In the genomic region with DNA sequence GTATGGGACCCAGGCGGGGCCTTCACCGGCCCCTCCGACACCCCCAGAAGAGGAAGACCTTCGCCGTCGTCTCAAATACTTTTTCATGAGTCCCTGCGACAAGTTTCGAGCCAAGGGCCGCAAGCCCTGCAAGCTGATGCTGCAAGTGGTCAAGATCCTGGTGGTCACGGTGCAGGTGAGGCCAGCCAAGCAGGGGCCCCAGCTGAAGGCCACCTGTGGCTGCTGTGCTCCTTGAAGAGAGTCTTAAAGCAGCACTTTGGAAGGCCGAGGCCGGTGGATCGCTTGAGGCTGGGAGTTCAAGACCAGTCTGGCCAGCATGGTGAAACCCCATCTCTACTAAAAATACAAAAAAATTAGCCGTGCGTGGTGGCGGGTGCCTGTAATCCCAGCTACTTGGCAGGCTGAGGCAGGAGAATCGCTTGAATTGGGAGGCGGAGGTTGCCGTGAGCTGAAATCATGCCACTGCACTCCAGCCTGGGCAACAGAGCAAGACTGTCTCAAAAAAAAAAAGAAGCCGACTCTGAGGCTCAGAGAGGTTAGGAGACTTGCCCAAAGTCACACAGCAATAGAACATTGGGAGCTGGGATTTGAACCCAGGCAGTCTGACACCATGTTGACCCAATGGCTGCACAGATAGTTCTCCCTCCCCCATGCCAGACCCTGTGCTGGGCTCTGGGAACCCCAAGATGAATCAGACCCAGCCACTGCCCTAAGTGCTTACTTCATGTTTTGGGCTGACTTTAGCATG, we compare ENCODE assay signal across 30 cellular contexts. TPM values are rescaled to one million over a fixed set of nuclear protein-coding genes. Genes with fewer than 3 reads are reported as not detected.
"Had no signal": no experiment of that assay in that cellular context is flagged by ENCODE, and none has a peak within 500 bp of the region (broad histone marks: within the 10 kb centered on the region; RNA-seq: fewer than 3 reads in every experiment).

No MANE protein-coding gene starts in this region.

- H3K36me3 Mint-ChIP-seq: activated naive CD8-positive, alpha-beta T cell treated with anti-CD3 and anti-CD28 coated beads, Interleukin-2, amount 10 ng/mL, durations not matched to agents 7 days and 5 days had no signal

- H3K9ac ChIP-seq: SK-N-SH had no signal

- H3K4me2 ChIP-seq: SK-N-SH had no signal

- H3K9me3 ChIP-seq: ascending aorta, MG63, Peyer's patch, SJSA1, SK-N-SH had no signal

- H3K27me3 Mint-ChIP-seq: activated CD4-positive, alpha-beta memory T cell treated with anti-CD3 and anti-CD28 coated beads, Interleukin-2, amount 10 ng/mL, durations not matched to agents 7 days and 5 days; activated CD8-positive, alpha-beta memory T cell treated with anti-CD3 and anti-CD28 coated beads, Interleukin-2, amount 10 ng/mL, durations not matched to agents 7 days and 5 days; activated naive CD4-positive, alpha-beta T cell treated with anti-CD3 and anti-CD28 coated beads, Interleukin-2, amount 50 U/mL, for 24 hours; activated naive CD8-positive, alpha-beta T cell treated with anti-CD3 and anti-CD28 coated beads, Interleukin-2, amount 10 ng/mL, durations not matched to agents 7 days and 5 days; central memory CD8-positive, alpha-beta T cell had no signal

- H3K36me3 ChIP-seq: cardiac muscle cell had no signal

- FAIRE-seq: TTC549 had no signal

- H3K27ac Mint-ChIP-seq: activated CD4-positive, alpha-beta memory T cell treated with anti-CD3 and anti-CD28 coated beads, Interleukin-2, amount 10 ng/mL, durations not matched to agents 7 days and 5 days; activated CD8-positive, alpha-beta memory T cell treated with anti-CD3 and anti-CD28 coated beads, Interleukin-2, amount 10 ng/mL, durations not matched to agents 7 days and 5 days; activated naive CD4-positive, alpha-beta T cell treated with anti-CD3 and anti-CD28 coated beads, Interleukin-2, amount 50 U/mL, for 24 hours; activated naive CD8-positive, alpha-beta T cell treated with anti-CD3 and anti-CD28 coated beads, Interleukin-2, amount 10 ng/mL, durations not matched to agents 7 days and 5 days; activated T-helper 2 cell treated with anti-CD3 and anti-CD28 coated beads, Interferon-gamma antibody, Interleukin-2, Interleukin-4, amounts not matched to agents 10 μg/mL and 5 μg/mL and 100 μg/mL, durations not matched to agents 14 hours and 24 hours and 36 hours; T-helper 1 cell treated with Interleukin-12 subunit alpha and Interleukin-12 subunit beta and Interleukin-4 antibody, amounts not matched to agents 30 μg/mL and 1 μg/mL, for 36 hours; T-helper 2 cell treated with Interferon-gamma antibody and Interleukin-4, amounts not matched to agents 5 μg/mL and 100 μg/mL, for 36 hours had no signal

- H3K27me3 ChIP-seq: ascending aorta, cardiac muscle cell, MG63, Peyer's patch, SJSA1 had no signal

- H3K4me3 Mint-ChIP-seq: activated CD4-positive, alpha-beta memory T cell treated with anti-CD3 and anti-CD28 coated beads, Interleukin-2, amount 10 ng/mL, durations not matched to agents 7 days and 5 days; activated CD8-positive, alpha-beta memory T cell treated with anti-CD3 and anti-CD28 coated beads, Interleukin-2, amount 10 ng/mL, durations not matched to agents 7 days and 5 days; activated naive CD8-positive, alpha-beta T cell treated with anti-CD3 and anti-CD28 coated beads, Interleukin-2, amount 10 ng/mL, durations not matched to agents 7 days and 5 days; central memory CD8-positive, alpha-beta T cell; T-helper 1 cell treated with Interleukin-12 subunit alpha and Interleukin-12 subunit beta and Interleukin-4 antibody, amounts not matched to agents 30 μg/mL and 1 μg/mL, for 36 hours; T-helper 2 cell treated with Interferon-gamma antibody and Interleukin-4, amounts not matched to agents 5 μg/mL and 100 μg/mL, for 36 hours had no signal

- H3K9me2 ChIP-seq: SK-N-SH had no signal

- H3K27ac ChIP-seq: ascending aorta, cardiac muscle cell, Peyer's patch, SJSA1 had no signal

- DNase-seq: activated CD4-positive, alpha-beta memory T cell treated with anti-CD3 and anti-CD28 coated beads, Interleukin-2, amount 10 ng/mL, durations not matched to agents 7 days and 5 days; activated CD8-positive, alpha-beta memory T cell treated with anti-CD3 and anti-CD28 coated beads for 24 hours; activated CD8-positive, alpha-beta memory T cell treated with anti-CD3 and anti-CD28 coated beads, Interleukin-2, amount 10 ng/mL, durations not matched to agents 7 days and 5 days; activated CD8-positive, alpha-beta memory T cell treated with anti-CD3 and anti-CD28 coated beads, Interleukin-2, amount 50 U/mL, for 48 hours; activated gamma-delta T cell; activated naive CD4-positive, alpha-beta T cell treated with Interleukin-2 at 50 U/mL for 16 hours; activated naive CD8-positive, alpha-beta T cell treated with anti-CD3 and anti-CD28 coated beads, Interleukin-2, amount 10 ng/mL, durations not matched to agents 7 days and 5 days; activated T-cell treated with anti-CD3 and anti-CD28 coated beads, Interleukin-2, amount 50 U/mL, for 48 hours; amygdala; Karpas-422; MG63; NCI-H1048; NCI-H1436 treated with DMSO at 0.1 percent for 48 hours; NCI-H1694 treated with DMSO at 0.1 percent for 48 hours; NCI-H2029; NCI-H345; NCI-H524 treated with DMSO at 0.1 percent for 48 hours; Peyer's patch; RPMI8226; SHP77 treated with DMSO at 0.1 percent for 48 hours; SK-N-SH had no signal

- ATAC-seq: activated CD8-positive, alpha-beta memory T cell treated with anti-CD3 and anti-CD28 coated beads, Interleukin-2, amount 10 ng/mL, durations not matched to agents 7 days and 5 days had no signal

- H3K4me3 ChIP-seq: ascending aorta, cardiac muscle cell, MG63, Peyer's patch, SJSA1 had no signal

- H3K9me3 Mint-ChIP-seq: activated CD4-positive, alpha-beta memory T cell treated with anti-CD3 and anti-CD28 coated beads, Interleukin-2, amount 10 ng/mL, durations not matched to agents 7 days and 5 days; activated naive CD4-positive, alpha-beta T cell treated with anti-CD3 and anti-CD28 coated beads, Interleukin-2, amount 50 U/mL, for 24 hours; activated naive CD8-positive, alpha-beta T cell treated with anti-CD3 and anti-CD28 coated beads, Interleukin-2, amount 10 ng/mL, durations not matched to agents 7 days and 5 days; activated T-helper 2 cell treated with anti-CD3 and anti-CD28 coated beads, Interferon-gamma antibody, Interleukin-2, Interleukin-4, amounts not matched to agents 10 μg/mL and 5 μg/mL and 100 μg/mL, durations not matched to agents 14 hours and 24 hours and 36 hours; central memory CD8-positive, alpha-beta T cell; T-helper 1 cell treated with Interleukin-12 subunit alpha and Interleukin-12 subunit beta and Interleukin-4 antibody, amounts not matched to agents 30 μg/mL and 1 μg/mL, for 36 hours; T-helper 2 cell treated with Interferon-gamma antibody and Interleukin-4, amounts not matched to agents 5 μg/mL and 100 μg/mL, for 36 hours had no signal

RNA-seq across cellular contexts. Expression of a gene that starts 36.3 kb away (rescaled TPM):
- total RNA-seq: ascending aorta had no signal
